Comparison of ENCODE assay signal across 9 cellular contexts in genomic region chr17:82217530-82218204, GRCh38. TPM values are rescaled to one million over a fixed set of nuclear protein-coding genes. Genes with fewer than 3 reads are reported as not detected.
A peak's percentile ranks its signal among the peaks of the same experiment; 100 is the strongest.
DNase-seq lines count a peak whose midpoint lies in the region; ATAC-seq, FAIRE-seq and TF ChIP-seq lines count a peak whose summit lies in the region.
"Had no signal": no experiment of that assay in that cellular context is flagged by ENCODE, and none has a peak within 500 bp of the region (broad histone marks: within the 10 kb centered on the region; RNA-seq: fewer than 3 reads in every experiment).

No MANE protein-coding gene starts in this region.

- intact Hi-C loops in activated CD4-positive, alpha-beta T cell treated with anti-CD3 and anti-CD28 coated beads for 36 hours (cut with DNase I, micrococcal nuclease), result no loop called here
- intact Hi-C loops in ascending aorta (cut with DNase I) (no loop called here), kidney (cut with DNase I) (no loop called here)

- POLR2A ChIA-PET in activated CD4-positive, alpha-beta T cell treated with anti-CD3 and anti-CD28 coated beads for 36 hours (lab: Charles Lee), result no interaction called here

- H3K4me1 ChIP-seq in ascending aorta (peaks cover 25 to 32% of the 10 kb centered on the region in 2 donors), kidney (ENCODE audit: control insufficient read depth in 1 of 2, insufficient read depth in 1 of 2, low read depth in 1 of 2, low read length in 2 of 2) (peaks cover 5 to 26% of the 10 kb centered on the region in 2 donors), upper lobe of left lung (peaks cover 38 to 45% (median 39%) of the 10 kb centered on the region in 4 donors)

- H3K9me3 ChIP-seq in ascending aorta (no peaks in the 10 kb centered on the region), kidney (ENCODE audit: control insufficient read depth in 1 of 2, low read length in 2 of 2) (no peaks in the 10 kb centered on the region), upper lobe of left lung (no peaks in the 10 kb centered on the region)

- no peak overlapping the region for H3K4me3 Mint-ChIP-seq in activated CD4-positive, alpha-beta T cell treated with anti-CD3 and anti-CD28 coated beads for 36 hours

- no peaks in the 10 kb centered on the region for H3K9me3 Mint-ChIP-seq in activated CD4-positive, alpha-beta T cell treated with anti-CD3 and anti-CD28 coated beads for 36 hours (ENCODE audit: low read depth)

- H3K36me3 ChIP-seq in ascending aorta, result no peaks in the 10 kb centered on the region
- H3K36me3 ChIP-seq in kidney (ENCODE audit: control insufficient read depth in 1 of 2, insufficient read depth in 2 of 2, low read length in 2 of 2), result no peaks in the 10 kb centered on the region
- no peaks in the 10 kb centered on the region for H3K36me3 ChIP-seq in upper lobe of left lung

- no peak for TF ChIP-seq CTCF in ascending aorta (IDR thresholded peaks at IDR 0.05)
- TF ChIP-seq CTCF in kidney (IDR thresholded peaks at IDR 0.05; ENCODE audit: borderline replicate concordance, extremely low read depth, insufficient read depth), result no peak
- no peak for TF ChIP-seq CTCF in upper lobe of left lung (IDR thresholded peaks at IDR 0.05)

- H3K27ac Mint-ChIP-seq in activated CD4-positive, alpha-beta T cell treated with anti-CD3 and anti-CD28 coated beads for 36 hours, result peak overlapping the region; percentile 42

- no peaks in the 10 kb centered on the region for H3K27me3 Mint-ChIP-seq in activated CD4-positive, alpha-beta T cell treated with anti-CD3 and anti-CD28 coated beads for 36 hours

- CTCF ChIA-PET in activated CD4-positive, alpha-beta T cell treated with anti-CD3 and anti-CD28 coated beads for 36 hours (lab: Charles Lee), result no interaction called here

- no peaks in the 10 kb centered on the region for H3K36me3 Mint-ChIP-seq in activated CD4-positive, alpha-beta T cell treated with anti-CD3 and anti-CD28 coated beads for 36 hours (ENCODE audit: low read depth)

- H3K27me3 ChIP-seq in ascending aorta (no peaks in the 10 kb centered on the region), upper lobe of left lung (no peaks in the 10 kb centered on the region)

- peaks cover 28% of the 10 kb centered on the region for H3K4me1 Mint-ChIP-seq in activated CD4-positive, alpha-beta T cell treated with anti-CD3 and anti-CD28 coated beads for 36 hours

- no peak overlapping the region for H3K9ac ChIP-seq in kidney (ENCODE audit: low read length in 2 of 2)

- H3K4me3 ChIP-seq in ascending aorta (no peak overlapping the region), kidney (ENCODE audit: low read length in 2 of 2) (no peak overlapping the region), upper lobe of left lung (peak overlapping the region in 1 of 4 donors; percentile 15)

- peak in 1 of 4 donors; percentile 35 for TF ChIP-seq EP300 in upper lobe of left lung (IDR thresholded peaks at IDR 0.05)

- peak in 1 of 4 donors; percentile 51 for TF ChIP-seq POLR2A in upper lobe of left lung (IDR thresholded peaks at IDR 0.05)

- FAIRE-seq in kidney (lab: Jason Lieb, UNC), result no peak

- DNase-seq in activated CD4-positive, alpha-beta T cell treated with anti-CD3 and anti-CD28 coated beads for 36 hours, result no peak
- no peak for DNase-seq in activated CD4-positive, alpha-beta T cell treated with anti-CD3 and anti-CD28 coated beads for 4 hours
- peak; percentile 65 to 91 for DNase-seq in ascending aorta (ENCODE audit: low spot score in 2 of 2)
- peak; percentile 95 for DNase-seq in kidney
- peak; percentile 88 to 90 for DNase-seq in upper lobe of left lung
- no peak for DNase-seq in NCI-H82 treated with DMSO at 0.1 percent for 48 hours (lab: John Stamatoyannopoulos, UW; ENCODE audit: unreplicated experiment)
- no peak for DNase-seq in NCI-H1694 (lab: John Stamatoyannopoulos, UW)
- DNase-seq in NK-92 (lab: John Stamatoyannopoulos, UW; ENCODE audit: unreplicated experiment), result no peak
- DNase-seq: NCI-H1105 had no signal

- WGBS in upper lobe of left lung, 2 donors, result 60 to 90% methylated on average over 9 to 15 of the region's 21 CpGs

- H3K27ac ChIP-seq in ascending aorta, result peak overlapping the region; percentile 84 to 93
- peak overlapping the region; percentile 90 to 94 for H3K27ac ChIP-seq in kidney (ENCODE audit: low read depth in 2 of 2, low read length in 2 of 2)
- peak overlapping the region; percentile 91 to 97 (median 92) for H3K27ac ChIP-seq in upper lobe of left lung

- ATAC-seq in activated CD4-positive, alpha-beta T cell treated with anti-CD3 and anti-CD28 coated beads for 36 hours, result no peak
- peak; percentile 58 to 65 for ATAC-seq in upper lobe of left lung (ENCODE audit: low FRiP score in 2 of 2)

RNA-seq across cellular contexts. Expression of gene CCDC57, which starts 5.0 kb away (rescaled TPM):
- total RNA-seq in activated CD4-positive, alpha-beta T cell treated with anti-CD3 and anti-CD28 coated beads for 36 hours, result 10 to 100 TPM; 41.6 to 43.8 TPM
- total RNA-seq in ascending aorta (12.8 TPM), kidney (79.4 TPM), upper lobe of left lung (100 to 1,000 TPM in 2 of 6 donors, 10 to 100 TPM in 4; 52.9 to 204 (median 71.8) TPM)
- 46.7 TPM for polyA plus RNA-seq in kidney (ENCODE audit: insufficient read depth, low read depth, low replicate concordance)

RNA-seq across cellular contexts. Expression of gene SLC16A3, which starts 11.2 kb away (rescaled TPM):
- total RNA-seq in activated CD4-positive, alpha-beta T cell treated with anti-CD3 and anti-CD28 coated beads for 36 hours, result 100 to 1,000 TPM in 1 of 2 experiments, 10 to 100 TPM in 1; 93.2 to 157 TPM
- total RNA-seq in ascending aorta (253 TPM), kidney (85.7 TPM), upper lobe of left lung (100 to 1,000 TPM in 3 of 6 donors, 10 to 100 TPM in 3; 33.5 to 134 (median 102) TPM)
- 28.8 TPM for polyA plus RNA-seq in kidney (ENCODE audit: insufficient read depth, low read depth, low replicate concordance)

RNA-seq across cellular contexts. Expression of gene CSNK1D, which starts 55.8 kb away (rescaled TPM):
- 100 to 1,000 TPM; 118 to 182 TPM for total RNA-seq in activated CD4-positive, alpha-beta T cell treated with anti-CD3 and anti-CD28 coated beads for 36 hours
- total RNA-seq in ascending aorta, result 86.8 TPM
- 160 TPM for total RNA-seq in kidney
- 69.7 TPM for polyA plus RNA-seq in kidney (ENCODE audit: insufficient read depth, low read depth, low replicate concordance)
- total RNA-seq in upper lobe of left lung, result 100 to 1,000 TPM in 4 of 6 donors, 10 to 100 TPM in 2; 80.6 to 228 (median 152) TPM

Comparison
In these comparisons a context has a peak if more than half of its experiments do, and no peak if none do; other contexts are left out.
1. DNase-seq: peak in ascending aorta (2 of 2), kidney (single experiment) and upper lobe of left lung (2 of 2); none in activated CD4-positive, alpha-beta T cell treated with anti-CD3 and anti-CD28 coated beads for 36 hours (single experiment), activated CD4-positive, alpha-beta T cell treated with anti-CD3 and anti-CD28 coated beads for 4 hours (0 of 2), NCI-H82 treated with DMSO at 0.1 percent for 48 hours (single experiment), NCI-H1694 (single experiment) and NK-92 (single experiment).
2. Peak in every context shown above with its lines, with median percentiles within 50 percentile points of each other: H3K27ac ChIP-seq.